ENCODE assay signal across 9 cellular contexts in genomic region chr3:155334897-155335883, GRCh38. TPM values are rescaled to one million over a fixed set of nuclear protein-coding genes. Genes with fewer than 3 reads are reported as not detected.
DNase-seq lines count a peak whose midpoint lies in the region; ATAC-seq, FAIRE-seq and TF ChIP-seq lines count a peak whose summit lies in the region.
"Had no signal": no experiment of that assay in that cellular context is flagged by ENCODE, and none has a peak within 500 bp of the region (broad histone marks: within the 10 kb centered on the region; RNA-seq: fewer than 3 reads in every experiment).

No MANE protein-coding gene starts in this region.

- no peaks in the 10 kb centered on the region for H3K79me1 ChIP-seq in neuronal stem cell (ENCODE audit: low read depth, low read length)

- no peaks in the 10 kb centered on the region for H3K36me3 Mint-ChIP-seq in activated T-helper 2 cell treated with anti-CD3 and anti-CD28 coated beads, Interferon-gamma antibody, Interleukin-2, Interleukin-4, amounts not matched to agents 10 μg/mL and 5 μg/mL and 100 μg/mL, durations not matched to agents 14 hours and 24 hours and 36 hours (ENCODE audit: low read depth)

- no peak overlapping the region for H4K91ac ChIP-seq in neuronal stem cell (ENCODE audit: low read depth, low read length, poor library complexity)

- H3K4me1 Mint-ChIP-seq in activated T-helper 2 cell treated with anti-CD3 and anti-CD28 coated beads, Interferon-gamma antibody, Interleukin-2, Interleukin-4, amounts not matched to agents 10 μg/mL and 5 μg/mL and 100 μg/mL, durations not matched to agents 14 hours and 24 hours and 36 hours (ENCODE audit: low read depth) = peaks cover 12% of the 10 kb centered on the region

- H4K8ac ChIP-seq in neuronal stem cell (ENCODE audit: low read depth, low read length) = no peak overlapping the region

- H3K27me3 ChIP-seq in neuronal stem cell (ENCODE audit: control insufficient read depth in 3 of 3, insufficient read depth in 3 of 3, low read depth in 1 of 3, low read length in 3 of 3) = no peaks in the 10 kb centered on the region

- no peak overlapping the region for H2BK120ac ChIP-seq in neuronal stem cell (ENCODE audit: low read depth, low read length)

- no peak for TF ChIP-seq POLR2A in GM12891 (IDR thresholded peaks at IDR 0.05; ENCODE audit: low read depth, low read length)

- H3K18ac ChIP-seq in neuronal stem cell (ENCODE audit: low read length) = no peak overlapping the region

- no peak overlapping the region for H3K4ac ChIP-seq in neuronal stem cell (ENCODE audit: low read length)

- H3K4me1 ChIP-seq in neuronal stem cell (ENCODE audit: control insufficient read depth in 2 of 2, insufficient read depth in 1 of 2, low read depth in 1 of 2, low read length in 2 of 2) = no peaks in the 10 kb centered on the region

- H3K36me3 ChIP-seq in neuronal stem cell (replicated peaks in 1 of 2; ENCODE audit: control insufficient read depth in 2 of 2, insufficient read depth in 2 of 2, low read length in 2 of 2) = no peaks in the 10 kb centered on the region

- no peak overlapping the region for H2BK15ac ChIP-seq in neuronal stem cell (ENCODE audit: low read length)

- no peak overlapping the region for H3K27ac Mint-ChIP-seq in activated T-helper 2 cell treated with anti-CD3 and anti-CD28 coated beads, Interferon-gamma antibody, Interleukin-2, Interleukin-4, amounts not matched to agents 10 μg/mL and 5 μg/mL and 100 μg/mL, durations not matched to agents 14 hours and 24 hours and 36 hours

- no peak overlapping the region for H3K27ac ChIP-seq in neuronal stem cell (replicated peaks; ENCODE audit: low read length)

- H3K27me3 Mint-ChIP-seq in activated T-helper 2 cell treated with anti-CD3 and anti-CD28 coated beads, Interferon-gamma antibody, Interleukin-2, Interleukin-4, amounts not matched to agents 10 μg/mL and 5 μg/mL and 100 μg/mL, durations not matched to agents 14 hours and 24 hours and 36 hours (ENCODE audit: low read depth) = peaks cover 12% of the 10 kb centered on the region

- no peak overlapping the region for H2AFZ ChIP-seq in neuronal stem cell (ENCODE audit: low read length)

- H3K14ac ChIP-seq in neuronal stem cell (ENCODE audit: low read length) = no peak overlapping the region

- no peaks in the 10 kb centered on the region for H3K9me3 ChIP-seq in neuronal stem cell (replicated peaks in 1 of 2; ENCODE audit: control insufficient read depth in 2 of 2, insufficient read depth in 1 of 2, low read depth in 1 of 2, low read length in 2 of 2)

- H3K4me2 ChIP-seq in neuronal stem cell (ENCODE audit: insufficient read depth, low read length, poor library complexity, severe bottlenecking) = no peak overlapping the region

- no peaks in the 10 kb centered on the region for H3K9me3 Mint-ChIP-seq in activated T-helper 2 cell treated with anti-CD3 and anti-CD28 coated beads, Interferon-gamma antibody, Interleukin-2, Interleukin-4, amounts not matched to agents 10 μg/mL and 5 μg/mL and 100 μg/mL, durations not matched to agents 14 hours and 24 hours and 36 hours

- ATAC-seq in GM19463 (IDR thresholded peaks at IDR 0.05; ENCODE audit: unreplicated experiment) (peak; percentile 77), HG03175 (IDR thresholded peaks at IDR 0.05; ENCODE audit: unreplicated experiment) (peak; percentile 88)

- whole genome bisulfite sequencing in neuronal stem cell (ENCODE audit: extremely low coverage in 2 of 2, insufficient read length in 2 of 2, insufficient replicate concordance in 1 of 2), 2 donors = no CpG with 5 or more reads among the region's 7 CpGs

- intact Hi-C loops in activated T-helper 2 cell treated with anti-CD3 and anti-CD28 coated beads, Interferon-gamma antibody, Interleukin-2, Interleukin-4, amounts not matched to agents 10 μg/mL and 5 μg/mL and 100 μg/mL, durations not matched to agents 14 hours and 24 hours and 36 hours (cut with micrococcal nuclease) = no loop called here
- intact Hi-C loops in posterior cingulate gyrus (cut with DNase I) = no loop called here

- H3K9ac ChIP-seq in neuronal stem cell (ENCODE audit: low read depth, low read length, poor library complexity) = no peak overlapping the region

- H3K4me3 ChIP-seq in neuronal stem cell (ENCODE audit: low read length in 2 of 2) = no peak overlapping the region

- H2BK5ac ChIP-seq in neuronal stem cell (ENCODE audit: low read length) = no peak overlapping the region

- no peak overlapping the region for H2BK12ac ChIP-seq in neuronal stem cell (ENCODE audit: low read length)

- no peak overlapping the region for H3K4me3 Mint-ChIP-seq in activated T-helper 2 cell treated with anti-CD3 and anti-CD28 coated beads, Interferon-gamma antibody, Interleukin-2, Interleukin-4, amounts not matched to agents 10 μg/mL and 5 μg/mL and 100 μg/mL, durations not matched to agents 14 hours and 24 hours and 36 hours (ENCODE audit: low read depth)

- DNase-seq in GM12891 (ENCODE audit: insufficient read length, low spot score) (peak; percentile 4), posterior cingulate gyrus (no peak), neuronal stem cell (ENCODE audit: low spot score) (no peak), cerebellar nuclear complex (lab: John Stamatoyannopoulos, UW) (no peak), NCI-H1694 treated with DMSO at 0.1 percent for 48 hours (lab: John Stamatoyannopoulos, UW) (no peak)
- peak; percentile 10 for DNase-seq in activated T-helper 2 cell treated with anti-CD3 and anti-CD28 coated beads, Interferon-gamma antibody, Interleukin-2, Interleukin-4, amounts not matched to agents 10 μg/mL and 5 μg/mL and 100 μg/mL, durations not matched to agents 14 hours and 24 hours and 36 hours (ENCODE audit: low spot score)
- DNase-seq: NCI-H69 had no signal

- FAIRE-seq in GM12891 (lab: Jason Lieb, UNC) = peak; percentile 73

- H2AK5ac ChIP-seq in neuronal stem cell (ENCODE audit: low read depth, low read length) = no peak overlapping the region

- no peak overlapping the region for H3K23ac ChIP-seq in neuronal stem cell (ENCODE audit: low read depth, low read length, poor library complexity)

TF ChIP-seq in GM12891, 5 proteins besides CTCF, POLR2A, EP300 and RAD21:
- no peak for TF ChIP-seq POLR2AphosphoS5 (IDR thresholded peaks at IDR 0.05; ENCODE audit: low read depth, low read length)

RNA-seq across cellular contexts. Expression of gene STRIT1, which starts 41.7 kb away (rescaled TPM):
- not detected for polyA plus RNA-seq in GM12891 (2012; ENCODE audit: low read depth, missing spikeins)
- not detected in 2 replicates for total RNA-seq in activated T-helper 2 cell treated with anti-CD3 and anti-CD28 coated beads, Interferon-gamma antibody, Interleukin-2, Interleukin-4, amounts not matched to agents 10 μg/mL and 5 μg/mL and 100 μg/mL, durations not matched to agents 14 hours and 24 hours and 36 hours
- 0.10 TPM for polyA plus RNA-seq in neuronal stem cell (2013, experiment 1 of 2)
- 0.06 TPM for polyA plus RNA-seq in neuronal stem cell (2013, experiment 2 of 2)

Comparison
In these comparisons a context has a peak if more than half of its experiments do, and no peak if none do; other contexts are left out.
1. DNase-seq: peak in GM12891 (single experiment) and activated T-helper 2 cell treated with anti-CD3 and anti-CD28 coated beads, Interferon-gamma antibody, Interleukin-2, Interleukin-4, amounts not matched to agents 10 μg/mL and 5 μg/mL and 100 μg/mL, durations not matched to agents 14 hours and 24 hours and 36 hours (single experiment); none in posterior cingulate gyrus (0 of 10), neuronal stem cell (single experiment), cerebellar nuclear complex (0 of 2) and NCI-H1694 treated with DMSO at 0.1 percent for 48 hours (single experiment).